Comparison of ENCODE assay signal across 1 cellular context in the genomic region with DNA sequence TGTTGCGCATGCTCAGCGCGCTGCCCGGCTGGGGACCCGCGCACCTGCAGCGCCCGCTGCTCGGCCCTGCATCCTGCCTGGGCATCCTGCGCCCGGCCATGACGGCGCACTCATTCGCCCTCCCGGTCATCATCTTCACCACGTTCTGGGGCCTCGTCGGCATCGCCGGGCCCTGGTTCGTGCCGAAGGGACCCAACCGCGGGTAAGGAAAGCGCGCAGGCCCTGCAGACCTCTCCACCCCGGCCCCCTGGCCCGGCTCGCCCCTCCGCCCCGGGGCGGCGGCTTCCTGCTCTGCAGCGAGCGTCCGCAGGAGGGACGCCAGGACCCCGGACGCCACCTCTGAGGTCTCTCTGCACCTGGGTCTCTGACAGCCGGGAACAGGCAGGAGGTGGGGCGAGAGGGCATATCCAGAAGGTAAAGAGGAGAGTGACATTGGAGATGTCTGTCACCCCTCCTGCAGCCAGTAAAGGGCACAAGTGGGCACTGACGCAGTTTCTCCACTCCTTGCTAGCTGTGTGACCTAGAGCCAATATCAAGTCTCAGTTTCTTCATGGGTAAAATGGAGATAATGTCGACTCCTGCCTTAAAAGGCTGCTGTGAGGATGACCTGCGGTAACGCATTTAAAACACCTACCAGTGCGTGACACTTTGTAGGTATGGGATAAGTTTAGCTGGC.
TF ChIP-seq lines count a peak whose summit lies in the region.

A gene (plus strand): TSS at position 2 of the 676 bp plus-strand sequence. CDS start 97 bp downstream, at position 99.

TF ChIP-seq in HepG2, 621 proteins besides CTCF, POLR2A, EP300 and RAD21 (continued from another document and continues in another):
- TF ChIP-seq, protein P1, sequence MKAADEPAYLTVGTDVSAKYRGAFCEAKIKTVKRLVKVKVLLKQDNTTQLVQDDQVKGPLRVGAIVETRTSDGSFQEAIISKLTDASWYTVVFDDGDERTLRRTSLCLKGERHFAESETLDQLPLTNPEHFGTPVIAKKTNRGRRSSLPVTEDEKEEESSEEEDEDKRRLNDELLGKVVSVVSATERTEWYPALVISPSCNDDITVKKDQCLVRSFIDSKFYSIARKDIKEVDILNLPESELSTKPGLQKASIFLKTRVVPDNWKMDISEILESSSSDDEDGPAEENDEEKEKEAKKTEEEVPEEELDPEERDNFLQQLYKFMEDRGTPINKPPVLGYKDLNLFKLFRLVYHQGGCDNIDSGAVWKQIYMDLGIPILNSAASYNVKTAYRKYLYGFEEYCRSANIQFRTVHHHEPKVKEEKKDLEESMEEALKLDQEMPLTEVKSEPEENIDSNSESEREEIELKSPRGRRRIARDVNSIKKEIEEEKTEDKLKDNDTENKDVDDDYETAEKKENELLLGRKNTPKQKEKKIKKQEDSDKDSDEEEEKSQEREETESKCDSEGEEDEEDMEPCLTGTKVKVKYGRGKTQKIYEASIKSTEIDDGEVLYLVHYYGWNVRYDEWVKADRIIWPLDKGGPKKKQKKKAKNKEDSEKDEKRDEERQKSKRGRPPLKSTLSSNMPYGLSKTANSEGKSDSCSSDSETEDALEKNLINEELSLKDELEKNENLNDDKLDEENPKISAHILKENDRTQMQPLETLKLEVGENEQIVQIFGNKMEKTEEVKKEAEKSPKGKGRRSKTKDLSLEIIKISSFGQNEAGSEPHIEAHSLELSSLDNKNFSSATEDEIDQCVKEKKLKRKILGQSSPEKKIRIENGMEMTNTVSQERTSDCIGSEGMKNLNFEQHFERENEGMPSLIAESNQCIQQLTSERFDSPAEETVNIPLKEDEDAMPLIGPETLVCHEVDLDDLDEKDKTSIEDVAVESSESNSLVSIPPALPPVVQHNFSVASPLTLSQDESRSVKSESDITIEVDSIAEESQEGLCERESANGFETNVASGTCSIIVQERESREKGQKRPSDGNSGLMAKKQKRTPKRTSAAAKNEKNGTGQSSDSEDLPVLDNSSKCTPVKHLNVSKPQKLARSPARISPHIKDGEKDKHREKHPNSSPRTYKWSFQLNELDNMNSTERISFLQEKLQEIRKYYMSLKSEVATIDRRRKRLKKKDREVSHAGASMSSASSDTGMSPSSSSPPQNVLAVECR (CRISPR knock-in tag; IDR thresholded peaks at IDR 0.05; ENCODE audit: borderline replicate concordance): 0 out of 2 replicates have a peak, but pooled peaks have one; percentile 53
- TF ChIP-seq SIN3A (IDR thresholded peaks at IDR 0.05; ENCODE audit: borderline replicate concordance, low read depth, low read length) (no peak), ZBTB7B (CRISPR knock-in tag; IDR thresholded peaks at IDR 0.05) (peak; percentile 46), KDM5A (IDR thresholded peaks at IDR 0.05; ENCODE audit: borderline replicate concordance, low read length) (0 out of 2 replicates have a peak, but pooled peaks have one; percentile 19), AGO2 (optimal IDR thresholded peaks at IDR 0.05; ENCODE audit: low read depth, low read length) (peak; percentile 12), ONECUT2 (CRISPR knock-in tag; IDR thresholded peaks at IDR 0.05) (no peak), ZNF7 (CRISPR knock-in tag; IDR thresholded peaks at IDR 0.05) (no peak), BRD4 (CRISPR knock-in tag; IDR thresholded peaks at IDR 0.05) (0 out of 2 replicates have a peak, but pooled peaks have one; percentile 65), NFE2L1 (CRISPR knock-in tag; IDR thresholded peaks at IDR 0.05; ENCODE audit: borderline replicate concordance) (no peak), SNAI1 (CRISPR knock-in tag; IDR thresholded peaks at IDR 0.05; ENCODE audit: borderline replicate concordance) (peak; percentile 96), ZNF724P (CRISPR knock-in tag; IDR thresholded peaks at IDR 0.05; ENCODE audit: borderline replicate concordance) (0 out of 2 replicates have a peak, but pooled peaks have one; percentile 7), DPF2 (CRISPR knock-in tag; IDR thresholded peaks at IDR 0.05; ENCODE audit: borderline replicate concordance, low read depth) (no peak), ZBTB38 (CRISPR knock-in tag; IDR thresholded peaks at IDR 0.05) (0 out of 2 replicates have a peak, but pooled peaks have one; percentile 21), SOX6 (IDR thresholded peaks at IDR 0.05) (no peak), SOX6 (CRISPR knock-in tag; IDR thresholded peaks at IDR 0.05) (peak; percentile 65), ZNF564 (CRISPR knock-in tag; IDR thresholded peaks at IDR 0.05) (peak; percentile 19; the same call in 1 of the 2 replicates), ZNF782 (CRISPR knock-in tag; IDR thresholded peaks at IDR 0.05; ENCODE audit: borderline replicate concordance) (peak; percentile 65; the same call in 1 of the 2 replicates), ZFP1 (CRISPR knock-in tag; IDR thresholded peaks at IDR 0.05) (no peak), ZNF12 (CRISPR knock-in tag; IDR thresholded peaks at IDR 0.05) (no peak), ARNTL (CRISPR knock-in tag; IDR thresholded peaks at IDR 0.05) (no peak), HES4 (CRISPR knock-in tag; IDR thresholded peaks at IDR 0.05; ENCODE audit: borderline replicate concordance) (no peak), HNRNPL (IDR thresholded peaks at IDR 0.05; ENCODE audit: low read depth, low read length) (peak; percentile 72), MTF1 (CRISPR knock-in tag; IDR thresholded peaks at IDR 0.05) (no peak), RFX5 (IDR thresholded peaks at IDR 0.05; ENCODE audit: low read depth, low read length) (0 out of 2 replicates have a peak, but pooled peaks have one; percentile 0), ZNF629 (CRISPR knock-in tag; conservative IDR thresholded peaks at IDR 0.05) (no peak)
- TF ChIP-seq, protein P2, sequence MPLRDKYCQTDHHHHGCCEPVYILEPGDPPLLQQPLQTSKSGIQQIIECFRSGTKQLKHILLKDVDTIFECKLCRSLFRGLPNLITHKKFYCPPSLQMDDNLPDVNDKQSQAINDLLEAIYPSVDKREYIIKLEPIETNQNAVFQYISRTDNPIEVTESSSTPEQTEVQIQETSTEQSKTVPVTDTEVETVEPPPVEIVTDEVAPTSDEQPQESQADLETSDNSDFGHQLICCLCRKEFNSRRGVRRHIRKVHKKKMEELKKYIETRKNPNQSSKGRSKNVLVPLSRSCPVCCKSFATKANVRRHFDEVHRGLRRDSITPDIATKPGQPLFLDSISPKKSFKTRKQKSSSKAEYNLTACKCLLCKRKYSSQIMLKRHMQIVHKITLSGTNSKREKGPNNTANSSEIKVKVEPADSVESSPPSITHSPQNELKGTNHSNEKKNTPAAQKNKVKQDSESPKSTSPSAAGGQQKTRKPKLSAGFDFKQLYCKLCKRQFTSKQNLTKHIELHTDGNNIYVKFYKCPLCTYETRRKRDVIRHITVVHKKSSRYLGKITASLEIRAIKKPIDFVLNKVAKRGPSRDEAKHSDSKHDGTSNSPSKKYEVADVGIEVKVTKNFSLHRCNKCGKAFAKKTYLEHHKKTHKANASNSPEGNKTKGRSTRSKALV (CRISPR knock-in tag; IDR thresholded peaks at IDR 0.05): peak; percentile 60
- TF ChIP-seq, protein P3, sequence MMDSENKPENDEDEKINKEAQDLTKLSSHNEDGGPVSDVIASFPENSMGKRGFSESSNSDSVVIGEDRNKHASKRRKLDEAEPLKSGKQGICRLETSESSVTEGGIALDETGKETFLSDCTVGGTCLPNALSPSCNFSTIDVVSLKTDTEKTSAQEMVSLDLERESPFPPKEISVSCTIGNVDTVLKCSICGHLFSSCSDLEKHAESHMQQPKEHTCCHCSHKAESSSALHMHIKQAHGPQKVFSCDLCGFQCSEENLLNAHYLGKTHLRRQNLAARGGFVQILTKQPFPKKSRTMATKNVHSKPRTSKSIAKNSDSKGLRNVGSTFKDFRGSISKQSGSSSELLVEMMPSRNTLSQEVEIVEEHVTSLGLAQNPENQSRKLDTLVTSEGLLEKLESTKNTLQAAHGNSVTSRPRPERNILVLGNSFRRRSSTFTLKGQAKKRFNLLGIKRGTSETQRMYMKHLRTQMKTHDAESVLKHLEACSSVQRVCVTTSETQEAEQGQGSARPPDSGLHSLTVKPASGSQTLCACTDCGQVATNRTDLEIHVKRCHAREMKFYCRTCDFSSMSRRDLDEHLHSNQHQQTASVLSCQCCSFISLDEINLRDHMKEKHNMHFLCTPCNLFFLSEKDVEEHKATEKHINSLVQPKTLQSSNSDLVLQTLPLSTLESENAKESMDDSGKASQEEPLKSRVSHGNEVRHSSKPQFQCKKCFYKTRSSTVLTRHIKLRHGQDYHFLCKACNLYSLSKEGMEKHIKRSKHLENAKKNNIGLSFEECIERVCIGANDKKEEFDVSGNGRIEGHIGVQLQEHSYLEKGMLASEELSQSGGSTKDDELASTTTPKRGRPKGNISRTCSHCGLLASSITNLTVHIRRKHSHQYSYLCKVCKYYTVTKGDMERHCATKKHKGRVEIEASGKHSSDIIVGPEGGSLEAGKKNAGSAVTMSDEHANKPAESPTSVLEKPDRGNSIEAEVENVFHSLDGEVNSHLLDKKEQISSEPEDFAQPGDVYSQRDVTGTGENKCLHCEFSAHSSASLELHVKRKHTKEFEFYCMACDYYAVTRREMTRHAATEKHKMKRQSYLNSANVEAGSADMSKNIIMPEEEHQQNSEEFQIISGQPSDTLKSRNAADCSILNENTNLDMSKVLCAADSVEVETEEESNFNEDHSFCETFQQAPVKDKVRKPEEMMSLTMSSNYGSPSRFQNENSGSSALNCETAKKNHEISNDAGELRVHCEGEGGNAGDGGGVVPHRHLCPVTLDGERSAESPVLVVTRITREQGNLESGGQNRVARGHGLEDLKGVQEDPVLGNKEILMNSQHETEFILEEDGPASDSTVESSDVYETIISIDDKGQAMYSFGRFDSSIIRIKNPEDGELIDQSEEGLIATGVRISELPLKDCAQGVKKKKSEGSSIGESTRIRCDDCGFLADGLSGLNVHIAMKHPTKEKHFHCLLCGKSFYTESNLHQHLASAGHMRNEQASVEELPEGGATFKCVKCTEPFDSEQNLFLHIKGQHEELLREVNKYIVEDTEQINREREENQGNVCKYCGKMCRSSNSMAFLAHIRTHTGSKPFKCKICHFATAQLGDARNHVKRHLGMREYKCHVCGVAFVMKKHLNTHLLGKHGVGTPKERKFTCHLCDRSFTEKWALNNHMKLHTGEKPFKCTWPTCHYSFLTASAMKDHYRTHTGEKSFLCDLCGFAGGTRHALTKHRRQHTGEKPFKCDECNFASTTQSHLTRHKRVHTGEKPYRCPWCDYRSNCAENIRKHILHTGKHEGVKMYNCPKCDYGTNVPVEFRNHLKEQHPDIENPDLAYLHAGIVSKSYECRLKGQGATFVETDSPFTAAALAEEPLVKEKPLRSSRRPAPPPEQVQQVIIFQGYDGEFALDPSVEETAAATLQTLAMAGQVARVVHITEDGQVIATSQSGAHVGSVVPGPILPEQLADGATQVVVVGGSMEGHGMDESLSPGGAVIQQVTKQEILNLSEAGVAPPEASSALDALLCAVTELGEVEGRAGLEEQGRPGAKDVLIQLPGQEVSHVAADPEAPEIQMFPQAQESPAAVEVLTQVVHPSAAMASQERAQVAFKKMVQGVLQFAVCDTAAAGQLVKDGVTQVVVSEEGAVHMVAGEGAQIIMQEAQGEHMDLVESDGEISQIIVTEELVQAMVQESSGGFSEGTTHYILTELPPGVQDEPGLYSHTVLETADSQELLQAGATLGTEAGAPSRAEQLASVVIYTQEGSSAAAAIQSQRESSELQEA (CRISPR knock-in tag; IDR thresholded peaks at IDR 0.05; ENCODE audit: not compliant biosample characterization): no peak
- TF ChIP-seq, protein P4, sequence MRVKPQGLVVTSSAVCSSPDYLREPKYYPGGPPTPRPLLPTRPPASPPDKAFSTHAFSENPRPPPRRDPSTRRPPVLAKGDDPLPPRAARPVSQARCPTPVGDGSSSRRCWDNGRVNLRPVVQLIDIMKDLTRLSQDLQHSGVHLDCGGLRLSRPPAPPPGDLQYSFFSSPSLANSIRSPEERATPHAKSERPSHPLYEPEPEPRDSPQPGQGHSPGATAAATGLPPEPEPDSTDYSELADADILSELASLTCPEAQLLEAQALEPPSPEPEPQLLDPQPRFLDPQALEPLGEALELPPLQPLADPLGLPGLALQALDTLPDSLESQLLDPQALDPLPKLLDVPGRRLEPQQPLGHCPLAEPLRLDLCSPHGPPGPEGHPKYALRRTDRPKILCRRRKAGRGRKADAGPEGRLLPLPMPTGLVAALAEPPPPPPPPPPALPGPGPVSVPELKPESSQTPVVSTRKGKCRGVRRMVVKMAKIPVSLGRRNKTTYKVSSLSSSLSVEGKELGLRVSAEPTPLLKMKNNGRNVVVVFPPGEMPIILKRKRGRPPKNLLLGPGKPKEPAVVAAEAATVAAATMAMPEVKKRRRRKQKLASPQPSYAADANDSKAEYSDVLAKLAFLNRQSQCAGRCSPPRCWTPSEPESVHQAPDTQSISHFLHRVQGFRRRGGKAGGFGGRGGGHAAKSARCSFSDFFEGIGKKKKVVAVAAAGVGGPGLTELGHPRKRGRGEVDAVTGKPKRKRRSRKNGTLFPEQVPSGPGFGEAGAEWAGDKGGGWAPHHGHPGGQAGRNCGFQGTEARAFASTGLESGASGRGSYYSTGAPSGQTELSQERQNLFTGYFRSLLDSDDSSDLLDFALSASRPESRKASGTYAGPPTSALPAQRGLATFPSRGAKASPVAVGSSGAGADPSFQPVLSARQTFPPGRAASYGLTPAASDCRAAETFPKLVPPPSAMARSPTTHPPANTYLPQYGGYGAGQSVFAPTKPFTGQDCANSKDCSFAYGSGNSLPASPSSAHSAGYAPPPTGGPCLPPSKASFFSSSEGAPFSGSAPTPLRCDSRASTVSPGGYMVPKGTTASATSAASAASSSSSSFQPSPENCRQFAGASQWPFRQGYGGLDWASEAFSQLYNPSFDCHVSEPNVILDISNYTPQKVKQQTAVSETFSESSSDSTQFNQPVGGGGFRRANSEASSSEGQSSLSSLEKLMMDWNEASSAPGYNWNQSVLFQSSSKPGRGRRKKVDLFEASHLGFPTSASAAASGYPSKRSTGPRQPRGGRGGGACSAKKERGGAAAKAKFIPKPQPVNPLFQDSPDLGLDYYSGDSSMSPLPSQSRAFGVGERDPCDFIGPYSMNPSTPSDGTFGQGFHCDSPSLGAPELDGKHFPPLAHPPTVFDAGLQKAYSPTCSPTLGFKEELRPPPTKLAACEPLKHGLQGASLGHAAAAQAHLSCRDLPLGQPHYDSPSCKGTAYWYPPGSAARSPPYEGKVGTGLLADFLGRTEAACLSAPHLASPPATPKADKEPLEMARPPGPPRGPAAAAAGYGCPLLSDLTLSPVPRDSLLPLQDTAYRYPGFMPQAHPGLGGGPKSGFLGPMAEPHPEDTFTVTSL (CRISPR knock-in tag; IDR thresholded peaks at IDR 0.05; ENCODE audit: borderline replicate concordance): no peak
- TF ChIP-seq, protein P5, sequence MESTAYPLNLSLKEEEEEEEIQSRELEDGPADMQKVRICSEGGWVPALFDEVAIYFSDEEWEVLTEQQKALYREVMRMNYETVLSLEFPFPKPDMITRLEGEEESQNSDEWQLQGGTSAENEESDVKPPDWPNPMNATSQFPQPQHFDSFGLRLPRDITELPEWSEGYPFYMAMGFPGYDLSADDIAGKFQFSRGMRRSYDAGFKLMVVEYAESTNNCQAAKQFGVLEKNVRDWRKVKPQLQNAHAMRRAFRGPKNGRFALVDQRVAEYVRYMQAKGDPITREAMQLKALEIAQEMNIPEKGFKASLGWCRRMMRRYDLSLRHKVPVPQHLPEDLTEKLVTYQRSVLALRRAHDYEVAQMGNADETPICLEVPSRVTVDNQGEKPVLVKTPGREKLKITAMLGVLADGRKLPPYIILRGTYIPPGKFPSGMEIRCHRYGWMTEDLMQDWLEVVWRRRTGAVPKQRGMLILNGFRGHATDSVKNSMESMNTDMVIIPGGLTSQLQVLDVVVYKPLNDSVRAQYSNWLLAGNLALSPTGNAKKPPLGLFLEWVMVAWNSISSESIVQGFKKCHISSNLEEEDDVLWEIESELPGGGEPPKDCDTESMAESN (CRISPR knock-in tag; conservative IDR thresholded peaks at IDR 0.05): no peak
- TF ChIP-seq, protein P6, sequence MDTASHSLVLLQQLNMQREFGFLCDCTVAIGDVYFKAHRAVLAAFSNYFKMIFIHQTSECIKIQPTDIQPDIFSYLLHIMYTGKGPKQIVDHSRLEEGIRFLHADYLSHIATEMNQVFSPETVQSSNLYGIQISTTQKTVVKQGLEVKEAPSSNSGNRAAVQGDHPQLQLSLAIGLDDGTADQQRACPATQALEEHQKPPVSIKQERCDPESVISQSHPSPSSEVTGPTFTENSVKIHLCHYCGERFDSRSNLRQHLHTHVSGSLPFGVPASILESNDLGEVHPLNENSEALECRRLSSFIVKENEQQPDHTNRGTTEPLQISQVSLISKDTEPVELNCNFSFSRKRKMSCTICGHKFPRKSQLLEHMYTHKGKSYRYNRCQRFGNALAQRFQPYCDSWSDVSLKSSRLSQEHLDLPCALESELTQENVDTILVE (CRISPR knock-in tag; IDR thresholded peaks at IDR 0.05): no peak
